Comparison of ENCODE assay signal across 1 cellular context in genomic region chr14:34537677-34538009, GRCh38.
TF ChIP-seq lines count a peak whose summit lies in the region.

No MANE protein-coding gene starts in this region.

TF ChIP-seq in neural cell, 6 proteins besides CTCF, POLR2A, EP300 and RAD21 (continued from another document):
- TF ChIP-seq REST (IDR thresholded peaks at IDR 0.05; ENCODE audit: borderline replicate concordance) (no peak), POLR2AphosphoS5 (IDR thresholded peaks at IDR 0.05) (no peak)
